In genomic region chr3:49339947-49340800, GRCh38 we compare ENCODE assay signal across 8 cellular contexts. TPM values are rescaled to one million over a fixed set of nuclear protein-coding genes. Genes with fewer than 3 reads are reported as not detected.
DNase-seq lines count a peak whose midpoint lies in the region; ATAC-seq and TF ChIP-seq lines count a peak whose summit lies in the region.

USP4 (minus strand) TSS chr3:49340053; CDS start chr3:49340024, 29 bp downstream.

- peak; percentile 84 for ATAC-seq in HG02678 (IDR thresholded peaks at IDR 0.05; ENCODE audit: unreplicated experiment)

- no peaks in the 10 kb centered on the region for H3K9me3 Mint-ChIP-seq in activated naive CD8-positive, alpha-beta T cell (ENCODE audit: low read depth)

- H3K36me3 ChIP-seq in ovary: no peaks in the 10 kb centered on the region
- H3K36me3 ChIP-seq in thymus (ENCODE audit: control insufficient read depth, insufficient read depth): peaks cover 5% of the 10 kb centered on the region

- peak within 1 kb of the TSS; percentile 98 for H3K4me3 ChIP-seq in GM12865 (ENCODE audit: low read depth, low read length)
- peak within 1 kb of the TSS; percentile 92 for H3K4me3 ChIP-seq in ovary
- H3K4me3 ChIP-seq in thymus (ENCODE audit: low read length): peak within 1 kb of the TSS; percentile 95

- DNase-seq in GM12865 (ENCODE audit: low read depth) (peak; percentile 99), NCI-H1105 treated with DMSO at 0.1 percent for 48 hours (lab: John Stamatoyannopoulos, UW) (peak; percentile 78), SKM-1 treated with dmso at 0.1 percent for 144 hours (lab: John Stamatoyannopoulos, UW; ENCODE audit: unreplicated experiment) (peak; percentile 90), head of caudate nucleus (peak; percentile 55 to 96 (median 86)), ovary (peak; percentile 90 to 95 (median 91))

- no peaks in the 10 kb centered on the region for H3K9me3 ChIP-seq in ovary
- H3K9me3 ChIP-seq in thymus (ENCODE audit: control insufficient read depth): no peaks in the 10 kb centered on the region

- 1 to 2% (median 1%) methylated on average over 66 to 70 of the region's 70 CpGs for WGBS in ovary, 3 donors
- under 1% methylated on average over 70 of the region's 70 CpGs for WGBS in thymus

- H3K4me3 Mint-ChIP-seq in activated naive CD8-positive, alpha-beta T cell: peak within 1 kb of the TSS; percentile 94

- H3K27me3 Mint-ChIP-seq in activated naive CD8-positive, alpha-beta T cell: no peaks in the 10 kb centered on the region

- intact Hi-C loops in head of caudate nucleus (cut with DNase I) (loop anchor here (10.0 kb wide), 1 partner anchor 75 kb away; the partner anchor contains the start of genes RHOA and TCTA), ovary (cut with DNase I) (loop anchor here in 3 of 4 donors (2.0 to 10.0 kb wide), 3 partner anchors 105 to 173 kb away; partner anchors contain the start of genes CCDC71 (in 1 of the 3) and KLHDC8B (in 1 of the 3))

- TF ChIP-seq CTCF in GM12865 (IDR thresholded peaks at IDR 0.05; ENCODE audit: insufficient read depth, low read depth, low read length, missing control alignments) (peak; percentile 70), ovary (IDR thresholded peaks at IDR 0.05) (peak; percentile 11 to 74 (median 59))

- peaks cover 5% of the 10 kb centered on the region for H3K4me1 ChIP-seq in ovary (ENCODE audit: insufficient read depth)
- peaks cover 22% of the 10 kb centered on the region for H3K4me1 ChIP-seq in thymus (ENCODE audit: control insufficient read depth, insufficient read depth, low read length)

- peak; percentile 57 for TF ChIP-seq POLR2A in ovary (IDR thresholded peaks at IDR 0.05)

- peaks cover 40% of the 10 kb centered on the region for H3K4me1 Mint-ChIP-seq in activated naive CD8-positive, alpha-beta T cell (ENCODE audit: low read depth)

- peak within 1 kb of the TSS; percentile 99 for H3K27ac Mint-ChIP-seq in activated naive CD8-positive, alpha-beta T cell

- TF ChIP-seq EP300 in ovary (IDR thresholded peaks at IDR 0.05): no peak

- no peaks in the 10 kb centered on the region for H3K36me3 Mint-ChIP-seq in activated naive CD8-positive, alpha-beta T cell

- H3K27ac ChIP-seq in ovary: peak within 1 kb of the TSS; percentile 40 to 92
- H3K27ac ChIP-seq in thymus (ENCODE audit: low read depth): peak within 1 kb of the TSS; percentile 100

- H3K27me3 ChIP-seq in ovary: no peaks in the 10 kb centered on the region
- no peaks in the 10 kb centered on the region for H3K27me3 ChIP-seq in thymus (ENCODE audit: control insufficient read depth, insufficient read depth)

RNA-seq across cellular contexts. Expression of gene USP4, which starts in this region (rescaled TPM):
- 10 to 100 TPM; 12.5 to 71.7 (median 52.5) TPM for total RNA-seq in ovary
- polyA plus RNA-seq in ovary (10 to 100 TPM; 27.2 to 76.5 TPM), thymus (57.8 TPM)

Comparison
In these comparisons a context has a peak if more than half of its experiments do, and no peak if none do; other contexts are left out.
1. Peak in every context shown above with its lines: DNase-seq, ATAC-seq, H3K4me3 ChIP-seq and H3K27ac ChIP-seq.